Comparison of ENCODE assay signal across 27 cellular contexts in the genomic region with DNA sequence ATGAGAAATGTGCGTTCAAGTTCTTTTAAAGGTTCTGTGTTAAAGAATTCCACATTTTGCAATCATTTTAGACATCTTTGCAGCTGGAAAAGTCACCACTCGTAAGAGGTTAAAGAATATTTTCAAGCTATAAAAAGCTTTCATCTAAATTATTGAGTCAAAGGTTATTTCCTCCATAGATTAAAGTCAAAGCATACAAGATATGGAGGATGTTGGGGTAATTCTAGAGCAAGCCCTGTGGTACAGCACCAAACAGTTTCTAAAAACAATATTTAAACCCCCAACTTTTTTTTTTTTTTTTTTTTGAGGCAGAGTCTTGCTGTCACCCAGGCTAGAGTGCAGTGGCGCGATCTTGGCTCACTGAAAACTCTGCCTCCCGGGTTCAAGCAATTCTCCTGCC.
"Had no signal": no experiment of that assay in that cellular context is flagged by ENCODE, and none has a peak within 500 bp of the region (broad histone marks: within the 10 kb centered on the region; RNA-seq: fewer than 3 reads in every experiment).

No MANE protein-coding gene starts in this region.

- H3K27ac ChIP-seq: left ventricle myocardium inferior, ovary, right atrium auricular region, right lobe of liver, stomach, testis, thyroid gland, transverse colon, upper lobe of right lung had no signal

- H3K36me3 Mint-ChIP-seq: immature natural killer cell; naive thymus-derived CD4-positive, alpha-beta T cell; natural killer cell treated with Interleukin-12 subunit alpha and Interleukin-12 subunit beta and Interleukin-15 and Interleukin-18, amount 100 ng/mL, for 72 hours; stimulated activated naive B cell treated with anti-CD40 and anti-IgM and Interleukin-4, amounts not matched to agents 10 μg/mL and 1 μg/mL and 100 μg/mL, for 72 hours had no signal

- FAIRE-seq: islet of Langerhans, kidney, urothelium cell line had no signal

- ATAC-seq: mucosa of descending colon; naive thymus-derived CD4-positive, alpha-beta T cell; natural killer cell treated with Interleukin-12 subunit alpha and Interleukin-12 subunit beta and Interleukin-15 and Interleukin-18, amount 100 ng/mL, for 72 hours; right lobe of liver; stimulated activated naive B cell treated with anti-CD40 and anti-IgM and Interleukin-4, amounts not matched to agents 10 μg/mL and 1 μg/mL and 100 μg/mL, for 72 hours; stimulated activated naive CD8-positive, alpha-beta T cell treated with anti-CD3 and anti-CD28 coated beads, Interleukin-15, Interleukin-2, amounts not matched to agents 100 U/mL and 50 U/mL, for 24 hours; upper lobe of right lung had no signal

- H3K27me3 Mint-ChIP-seq: natural killer cell treated with Interleukin-12 subunit alpha and Interleukin-12 subunit beta and Interleukin-15 and Interleukin-18, amount 100 ng/mL, for 72 hours; stimulated activated naive B cell treated with anti-CD40 and anti-IgM and Interleukin-4, amounts not matched to agents 10 μg/mL and 1 μg/mL and 100 μg/mL, for 72 hours had no signal

- H3K4me3 ChIP-seq: left ventricle myocardium inferior, lung, mucosa of descending colon, ovary, right atrium auricular region, right lobe of liver, stomach, testis, thyroid gland, transverse colon, upper lobe of right lung had no signal

- H3K4me1 Mint-ChIP-seq: immature natural killer cell; naive thymus-derived CD4-positive, alpha-beta T cell; stimulated activated naive B cell treated with anti-CD40 and anti-IgM and Interleukin-4, amounts not matched to agents 10 μg/mL and 1 μg/mL and 100 μg/mL, for 72 hours had no signal

- H3K36me3 ChIP-seq: left ventricle myocardium inferior, ovary, right atrium auricular region, right lobe of liver, stomach, thyroid gland, transverse colon, upper lobe of right lung had no signal

- H3K4me1 ChIP-seq: left ventricle myocardium inferior, right atrium auricular region, right lobe of liver, stomach, testis, thyroid gland, transverse colon, upper lobe of right lung had no signal

- DNase-seq: hypothalamus; immature natural killer cell; kidney; left ventricle myocardium inferior; mesendoderm; midbrain; mucosa of descending colon; naive thymus-derived CD4-positive, alpha-beta T cell; ovary; right lobe of liver; stimulated activated CD4-positive, alpha-beta T cell treated with anti-CD3 and anti-CD28 coated beads, Interleukin-12 subunit alpha, Interleukin-12 subunit beta, amount 100 ng/mL, for 4 hours; stimulated activated CD4-positive, alpha-beta T cell treated with anti-CD3 and anti-CD28 coated beads, Interleukin-15, amount 100 ng/mL, for 24 hours; stimulated activated CD4-positive, alpha-beta T cell treated with anti-CD3 and anti-CD28 coated beads, Interleukin-2, amount 100 ng/mL, for 24 hours; stimulated activated CD4-positive, alpha-beta T cell treated with anti-CD3 and anti-CD28 coated beads, Interleukin-4, amount 100 ng/mL, for 1 hour; stimulated activated naive B cell treated with anti-CD40 and anti-IgM and Interleukin-4, amounts not matched to agents 10 μg/mL and 1 μg/mL and 100 μg/mL, for 72 hours; stimulated activated naive CD8-positive, alpha-beta T cell treated with anti-CD3 and anti-CD28 coated beads, Interleukin-15, Interleukin-2, amounts not matched to agents 100 U/mL and 50 U/mL, for 24 hours; stomach; testis; thyroid gland; transverse colon; upper lobe of right lung had no signal

- H3K27me3 ChIP-seq: ovary, right atrium auricular region, right lobe of liver, stomach, testis, thyroid gland, transverse colon, upper lobe of right lung had no signal

- H3K27ac Mint-ChIP-seq: immature natural killer cell; naive thymus-derived CD4-positive, alpha-beta T cell; natural killer cell treated with Interleukin-12 subunit alpha and Interleukin-12 subunit beta and Interleukin-15 and Interleukin-18, amount 100 ng/mL, for 72 hours; progenitor cell of endocrine pancreas; stimulated activated naive B cell treated with anti-CD40 and anti-IgM and Interleukin-4, amounts not matched to agents 10 μg/mL and 1 μg/mL and 100 μg/mL, for 72 hours had no signal

- H3K9me3 ChIP-seq: mucosa of descending colon, ovary, right lobe of liver, testis, thyroid gland, transverse colon, upper lobe of right lung had no signal

- H3K4me3 Mint-ChIP-seq: immature natural killer cell; naive thymus-derived CD4-positive, alpha-beta T cell; natural killer cell treated with Interleukin-12 subunit alpha and Interleukin-12 subunit beta and Interleukin-15 and Interleukin-18, amount 100 ng/mL, for 72 hours; stimulated activated naive B cell treated with anti-CD40 and anti-IgM and Interleukin-4, amounts not matched to agents 10 μg/mL and 1 μg/mL and 100 μg/mL, for 72 hours had no signal
